Comparison of ENCODE assay signal across 17 cellular contexts in genomic region chr1:7677111-7677510, GRCh38.
DNase-seq lines count a peak whose midpoint lies in the region; ATAC-seq and TF ChIP-seq lines count a peak whose summit lies in the region.
"Had no signal": no experiment of that assay in that cellular context is flagged by ENCODE, and none has a peak within 500 bp of the region (broad histone marks: within the 10 kb centered on the region; RNA-seq: fewer than 3 reads in every experiment).

No MANE protein-coding gene starts in this region.

- H3K4me3 Mint-ChIP-seq in CD4-positive, alpha-beta T cell, result peak overlapping the region; percentile 59
- H3K4me3 Mint-ChIP-seq in T-helper 17 cell, result no peak overlapping the region
- H3K4me3 Mint-ChIP-seq: B cell, HFFc6 had no signal

- H3K27me3 ChIP-seq in CD4-positive, alpha-beta T cell (ENCODE audit: control insufficient read depth, insufficient read depth, low read length), result peaks cover 6% of the 10 kb centered on the region
- no peaks in the 10 kb centered on the region for H3K27me3 ChIP-seq in lower lobe of right lung (ENCODE audit: low read depth)
- H3K27me3 ChIP-seq in osteoblast (ENCODE audit: insufficient read depth, low read length), result peaks cover 28% of the 10 kb centered on the region
- no peaks in the 10 kb centered on the region for H3K27me3 ChIP-seq in A673 (replicated peaks; ENCODE audit: insufficient read depth, low read depth, low read length, poor library complexity)
- H3K27me3 ChIP-seq: BLaER1 had no signal

- H4K20me1 ChIP-seq in osteoblast (ENCODE audit: insufficient read depth, low read length), result no peaks in the 10 kb centered on the region
- H4K20me1 ChIP-seq: BLaER1 had no signal

- no peaks in the 10 kb centered on the region for H3K79me2 ChIP-seq in osteoblast (ENCODE audit: insufficient read depth, low read length)

- no peak overlapping the region for H3K27ac ChIP-seq in CD4-positive, alpha-beta T cell (ENCODE audit: low read depth, low read length)
- H3K27ac ChIP-seq in lower lobe of right lung (no peak overlapping the region), osteoblast (ENCODE audit: low read depth, low read length) (no peak overlapping the region), A673 (ENCODE audit: low read depth, low read length, poor library complexity, severe bottlenecking) (no peak overlapping the region)
- H3K27ac ChIP-seq: C4-2B had no signal

- DNase-seq in CD4-positive, alpha-beta T cell, result no peak
- DNase-seq in T-helper 17 cell, result no peak
- DNase-seq in lower lobe of right lung, result peak; percentile 8
- peak; percentile 88 for DNase-seq in osteoblast (ENCODE audit: insufficient read length, low spot score, missing footprints)
- DNase-seq in A673 (ENCODE audit: low spot score), result no peak
- DNase-seq: CD4-positive, CD25-positive, alpha-beta regulatory T cell; CD8-positive, alpha-beta memory T cell; DMS53; DMS79 treated with DMSO at 0.1 percent for 48 hours; GF-D8; GOT3; HFFc6 had no signal

- no peaks in the 10 kb centered on the region for H3K27me3 Mint-ChIP-seq in CD4-positive, alpha-beta T cell
- no peaks in the 10 kb centered on the region for H3K27me3 Mint-ChIP-seq in T-helper 17 cell

- no peaks in the 10 kb centered on the region for H3K9me3 ChIP-seq in CD4-positive, alpha-beta T cell (ENCODE audit: control insufficient read depth, low read length)
- H3K9me3 ChIP-seq in T-helper 17 cell (ENCODE audit: control insufficient read depth, low read length, poor library complexity, severe bottlenecking) (no peaks in the 10 kb centered on the region), lower lobe of right lung (no peaks in the 10 kb centered on the region), osteoblast (ENCODE audit: low read depth, low read length) (no peaks in the 10 kb centered on the region), A673 (ENCODE audit: low read depth, low read length, poor library complexity, severe bottlenecking) (no peaks in the 10 kb centered on the region)
- H3K9me3 ChIP-seq: BLaER1, HAP-1 had no signal

- POLR2A ChIA-PET in CD4-positive, alpha-beta T cell (lab: Charles Lee), result no interaction called here
- POLR2A ChIA-PET in A673 (lab: Charles Lee; ENCODE audit: low non-redundant PET), result no interaction called here

- no peak overlapping the region for H3K27ac Mint-ChIP-seq in CD4-positive, alpha-beta T cell
- peak overlapping the region; percentile 59 for H3K27ac Mint-ChIP-seq in T-helper 17 cell
- H3K27ac Mint-ChIP-seq: B cell; CD4-positive, CD25-positive, alpha-beta regulatory T cell; HFFc6 had no signal

- no peak overlapping the region for H2AFZ ChIP-seq in osteoblast (ENCODE audit: low read length)

- intact Hi-C loops in CD4-positive, alpha-beta T cell (cut with DNase I, micrococcal nuclease), result no loop called here
- intact Hi-C loops in lower lobe of right lung (cut with DNase I) (no loop called here), A673 (cut with micrococcal nuclease; ENCODE audit: unreplicated experiment) (no loop called here)

- H3K9me3 Mint-ChIP-seq in CD4-positive, alpha-beta T cell, result no peaks in the 10 kb centered on the region
- H3K9me3 Mint-ChIP-seq: CD8-positive, alpha-beta memory T cell; HFFc6 had no signal

- H3K36me3 Mint-ChIP-seq in CD4-positive, alpha-beta T cell (ENCODE audit: low read depth), result no peaks in the 10 kb centered on the region
- H3K36me3 Mint-ChIP-seq in T-helper 17 cell (ENCODE audit: low read depth), result no peaks in the 10 kb centered on the region
- H3K36me3 Mint-ChIP-seq: CD4-positive, CD25-positive, alpha-beta regulatory T cell; CD8-positive, alpha-beta memory T cell had no signal

- H3K4me3 ChIP-seq in lower lobe of right lung, result no peak overlapping the region
- no peak overlapping the region for H3K4me3 ChIP-seq in osteoblast (ENCODE audit: insufficient read depth, low read length)
- H3K4me3 ChIP-seq in A673 (ENCODE audit: low read depth, low read length, poor library complexity, severe bottlenecking), result no peak overlapping the region
- H3K4me3 ChIP-seq: BLaER1, HAP-1 had no signal

- no peak for TF ChIP-seq CTCF in CD4-positive, alpha-beta T cell (IDR thresholded peaks at IDR 0.05)
- TF ChIP-seq CTCF in lower lobe of right lung (IDR thresholded peaks at IDR 0.05), result no peak
- TF ChIP-seq CTCF in osteoblast (IDR thresholded peaks at IDR 0.05; ENCODE audit: extremely low read depth, low read depth, low read length), result no peak
- TF ChIP-seq CTCF in A673 (conservative IDR thresholded peaks at IDR 0.05; ENCODE audit: low read depth, low read length), result no peak

- BruUV-seq in A673 (replicated peaks; lab: Mats Ljungman, UMichigan), result no TSS peak

- H3K4me1 ChIP-seq in lower lobe of right lung (peaks cover 7% of the 10 kb centered on the region), osteoblast (ENCODE audit: insufficient read depth, low read length) (no peaks in the 10 kb centered on the region), A673 (ENCODE audit: insufficient read depth, low read length, poor library complexity, severe bottlenecking) (peaks cover 11% of the 10 kb centered on the region)
- H3K4me1 ChIP-seq: HAP-1 had no signal

- H3K36me3 ChIP-seq in lower lobe of right lung (no peaks in the 10 kb centered on the region), osteoblast (ENCODE audit: insufficient read depth, low read length) (no peaks in the 10 kb centered on the region), A673 (ENCODE audit: insufficient read depth, low read length, poor library complexity, severe bottlenecking) (no peaks in the 10 kb centered on the region)
- H3K36me3 ChIP-seq: BLaER1, HAP-1 had no signal

- no peak overlapping the region for H3K4me2 ChIP-seq in osteoblast (ENCODE audit: insufficient read depth, low read length)

- ATAC-seq in CD4-positive, alpha-beta T cell (ENCODE audit: poor library complexity), result no peak
- ATAC-seq in T-helper 17 cell (no peak), lower lobe of right lung (no peak), GM21529 (IDR thresholded peaks at IDR 0.05; ENCODE audit: unreplicated experiment) (no peak)

- no peaks in the 10 kb centered on the region for H3K4me1 Mint-ChIP-seq in CD4-positive, alpha-beta T cell (ENCODE audit: low read depth)
- peaks cover 15% of the 10 kb centered on the region for H3K4me1 Mint-ChIP-seq in T-helper 17 cell

- CTCF ChIA-PET in CD4-positive, alpha-beta T cell (lab: Charles Lee), result interaction anchor here (1.3 kb wide), 1 partner anchor 10 kb away, joined by 3 read pairs; no protein-coding TSS in a partner anchor
- CTCF ChIA-PET in A673 (lab: Charles Lee), result interaction anchor here (1.6 kb wide), 1 partner anchor 9 kb away, joined by 10 read pairs; no protein-coding TSS in a partner anchor

Comparison
In these comparisons a context has a peak if more than half of its experiments do, and no peak if none do; other contexts are left out.
1. DNase-seq: peak in lower lobe of right lung (single experiment) and osteoblast (single experiment); none in CD4-positive, alpha-beta T cell (0 of 10), T-helper 17 cell (0 of 3) and A673 (single experiment).